In genomic region chr1:63524166-63524565, GRCh38 we compare ENCODE assay signal across 8 cellular contexts. TPM values are rescaled to one million over a fixed set of nuclear protein-coding genes. Genes with fewer than 3 reads are reported as not detected.
DNase-seq lines count a peak whose midpoint lies in the region; ATAC-seq, FAIRE-seq and TF ChIP-seq lines count a peak whose summit lies in the region.

No MANE protein-coding gene starts in this region.

- H4K20me1 ChIP-seq in KMS-11 (ENCODE audit: insufficient read depth), result no peaks in the 10 kb centered on the region

- H3K4me2 ChIP-seq in KMS-11, result peak overlapping the region; percentile 90

- H3K27me3 ChIP-seq in KMS-11 (ENCODE audit: insufficient read depth, low read depth) (no peaks in the 10 kb centered on the region), breast epithelium (no peaks in the 10 kb centered on the region), muscle layer of colon (ENCODE audit: control insufficient read depth in 1 of 2, insufficient read depth in 2 of 2, low read length in 2 of 2) (no peaks in the 10 kb centered on the region)

- intact Hi-C loops in breast epithelium (cut with DNase I; ENCODE audit: low total_unique reads), result no loop called here

- FAIRE-seq in GM19239 (lab: Jason Lieb, UNC), result no peak

- H3K9me3 ChIP-seq in breast epithelium (no peaks in the 10 kb centered on the region), muscle layer of colon (ENCODE audit: low read length) (no peaks in the 10 kb centered on the region)

- peaks cover 31% of the 10 kb centered on the region for H3K4me1 ChIP-seq in KMS-11 (ENCODE audit: low read depth, poor library complexity, severe bottlenecking)
- H3K4me1 ChIP-seq in breast epithelium, result peaks cover 0 to 3% of the 10 kb centered on the region in 2 donors
- H3K4me1 ChIP-seq in muscle layer of colon (ENCODE audit: insufficient read depth, low read length), result peaks cover 18% of the 10 kb centered on the region

- H3K9ac ChIP-seq in KMS-11 (peak overlapping the region; percentile 83), muscle layer of colon (ENCODE audit: low read length) (peak overlapping the region; percentile 85)

- TF ChIP-seq CTCF in AG10803 (conservative IDR thresholded peaks at IDR 0.05; ENCODE audit: low read length) (no peak), KMS-11 (conservative IDR thresholded peaks at IDR 0.05; ENCODE audit: low read depth, low read length) (no peak), breast epithelium (IDR thresholded peaks at IDR 0.05) (no peak)

- H3K79me2 ChIP-seq in KMS-11 (ENCODE audit: insufficient read depth, low read depth), result peaks cover 39% of the 10 kb centered on the region

- ATAC-seq in GM19035 (IDR thresholded peaks at IDR 0.05; ENCODE audit: unreplicated experiment), result no peak

- peak overlapping the region; percentile 96; the same call in 1 of the 2 replicates for H2AFZ ChIP-seq in KMS-11 (ENCODE audit: low read depth)

- DNase-seq in AG10803 (ENCODE audit: low read depth), result no peak
- no peak for DNase-seq in breast epithelium (ENCODE audit: low spot score in 2 of 2)
- no peak for DNase-seq in NCI-H128 (lab: John Stamatoyannopoulos, UW; ENCODE audit: unreplicated experiment)
- no peak for DNase-seq in GM19239 (ENCODE audit: insufficient read length, low spot score)
- no peak for DNase-seq in DMS153 (lab: John Stamatoyannopoulos, UW)

- no peaks in the 10 kb centered on the region for H3K36me3 ChIP-seq in KMS-11 (ENCODE audit: insufficient read depth)
- H3K36me3 ChIP-seq in breast epithelium, result no peaks in the 10 kb centered on the region
- H3K36me3 ChIP-seq in muscle layer of colon (ENCODE audit: insufficient read depth, low read length), result no peaks in the 10 kb centered on the region

- peak overlapping the region; percentile 75 for H3K4me3 ChIP-seq in AG10803 (ENCODE audit: low read length)
- no peak overlapping the region for H3K4me3 ChIP-seq in KMS-11 (IDR thresholded peaks at IDR 0.05; ENCODE audit: insufficient read depth, low read depth, low read length)
- peak overlapping the region; percentile 70 to 79 (median 71) for H3K4me3 ChIP-seq in breast epithelium
- H3K4me3 ChIP-seq in muscle layer of colon (ENCODE audit: low read depth in 1 of 2, low read length in 2 of 2), result peak overlapping the region; percentile 95 to 96

- H3K27ac ChIP-seq in KMS-11 (peak overlapping the region; percentile 95), breast epithelium (peak overlapping the region; percentile 94 to 96), muscle layer of colon (ENCODE audit: low read depth, low read length) (peak overlapping the region; percentile 90)

- no peak for TF ChIP-seq POLR2A in breast epithelium (IDR thresholded peaks at IDR 0.05)

RNA-seq across cellular contexts. Expression of gene EFCAB7, which starts 0.8 kb away (rescaled TPM):
- total RNA-seq in breast epithelium, result 10 to 100 TPM in 2 of 3 donors, 1 to 10 TPM in 1; 5.6 to 15.1 (median 12.5) TPM

RNA-seq across cellular contexts. Expression of gene ITGB3BP, which starts 1.1 kb away (rescaled TPM):
- total RNA-seq in breast epithelium, result 10 to 100 TPM; 11.7 to 29.3 (median 18.4) TPM
